In genomic region chr7:121397832-121398231, GRCh38 we compare ENCODE assay signal across 1 cellular context.
TF ChIP-seq lines count a peak whose summit lies in the region.

No MANE protein-coding gene starts in this region.

TF ChIP-seq in HCT116, 20 proteins besides CTCF, POLR2A, EP300 and RAD21 (continued from another document):
- TF ChIP-seq, protein P1, sequence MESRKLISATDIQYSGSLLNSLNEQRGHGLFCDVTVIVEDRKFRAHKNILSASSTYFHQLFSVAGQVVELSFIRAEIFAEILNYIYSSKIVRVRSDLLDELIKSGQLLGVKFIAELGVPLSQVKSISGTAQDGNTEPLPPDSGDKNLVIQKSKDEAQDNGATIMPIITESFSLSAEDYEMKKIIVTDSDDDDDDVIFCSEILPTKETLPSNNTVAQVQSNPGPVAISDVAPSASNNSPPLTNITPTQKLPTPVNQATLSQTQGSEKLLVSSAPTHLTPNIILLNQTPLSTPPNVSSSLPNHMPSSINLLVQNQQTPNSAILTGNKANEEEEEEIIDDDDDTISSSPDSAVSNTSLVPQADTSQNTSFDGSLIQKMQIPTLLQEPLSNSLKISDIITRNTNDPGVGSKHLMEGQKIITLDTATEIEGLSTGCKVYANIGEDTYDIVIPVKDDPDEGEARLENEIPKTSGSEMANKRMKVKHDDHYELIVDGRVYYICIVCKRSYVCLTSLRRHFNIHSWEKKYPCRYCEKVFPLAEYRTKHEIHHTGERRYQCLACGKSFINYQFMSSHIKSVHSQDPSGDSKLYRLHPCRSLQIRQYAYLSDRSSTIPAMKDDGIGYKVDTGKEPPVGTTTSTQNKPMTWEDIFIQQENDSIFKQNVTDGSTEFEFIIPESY (IDR thresholded peaks at IDR 0.05; ENCODE audit: extremely low read depth, insufficient replicate concordance, low read length), result no peak
- TF ChIP-seq, protein P2, sequence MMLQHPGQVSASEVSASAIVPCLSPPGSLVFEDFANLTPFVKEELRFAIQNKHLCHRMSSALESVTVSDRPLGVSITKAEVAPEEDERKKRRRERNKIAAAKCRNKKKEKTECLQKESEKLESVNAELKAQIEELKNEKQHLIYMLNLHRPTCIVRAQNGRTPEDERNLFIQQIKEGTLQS (IDR thresholded peaks at IDR 0.05), result no peak
- TF ChIP-seq ZNF274 (IDR thresholded peaks at IDR 0.05; ENCODE audit: low read depth, low read length), result no peak
- no peak for TF ChIP-seq ELF1 (IDR thresholded peaks at IDR 0.05; ENCODE audit: borderline replicate concordance, low read depth)
